ENCODE assay signal across 9 cellular contexts in genomic region chr3:112813723-112814171, GRCh38. TPM values are rescaled to one million over a fixed set of nuclear protein-coding genes. Genes with fewer than 3 reads are reported as not detected.
DNase-seq lines count a peak whose midpoint lies in the region; ATAC-seq and TF ChIP-seq lines count a peak whose summit lies in the region.
"Had no signal": no experiment of that assay in that cellular context is flagged by ENCODE, and none has a peak within 500 bp of the region (broad histone marks: within the 10 kb centered on the region; RNA-seq: fewer than 3 reads in every experiment).

No MANE protein-coding gene starts in this region.

- H3K4me1 ChIP-seq in CD4-positive, CD25-positive, alpha-beta regulatory T cell (ENCODE audit: control insufficient read depth, insufficient read depth, low read length, poor library complexity, severe bottlenecking), result no peaks in the 10 kb centered on the region
- peaks cover 27% of the 10 kb centered on the region for H3K4me1 ChIP-seq in IMR-90 (ENCODE audit: control insufficient read depth, insufficient read depth, low read length)
- H3K4me1 ChIP-seq in fibroblast of lung (ENCODE audit: control insufficient read depth, extremely low read depth, insufficient read depth, low read length), result peaks cover 22% of the 10 kb centered on the region
- H3K4me1 ChIP-seq in stomach smooth muscle (ENCODE audit: control insufficient read depth, insufficient read depth, low read length), result peaks cover 13% of the 10 kb centered on the region

- no peaks in the 10 kb centered on the region for H4K20me1 ChIP-seq in IMR-90 (ENCODE audit: insufficient read depth, low read length)
- H4K20me1 ChIP-seq in fibroblast of lung (ENCODE audit: control insufficient read depth, extremely low read depth, insufficient read depth, low read length), result no peaks in the 10 kb centered on the region

- peak overlapping the region; percentile 53; the same call in 1 of the 2 replicates for H3K56ac ChIP-seq in IMR-90 (ENCODE audit: extremely low read depth, insufficient read depth, low read length)

- H3K9me1 ChIP-seq in IMR-90 (ENCODE audit: insufficient read depth, low read length), result peaks cover 15% of the 10 kb centered on the region

- TF ChIP-seq CTCF in IMR-90 (conservative IDR thresholded peaks at IDR 0.05; ENCODE audit: low read depth, low read length) (no peak), fibroblast of lung (conservative IDR thresholded peaks at IDR 0.05 in 1 of 2, IDR thresholded peaks at IDR 0.05 in 1 of 2; ENCODE audit: low read depth in 1 of 2, low read length in 2 of 2) (no peak)

- H3K9me3 ChIP-seq in CD4-positive, CD25-positive, alpha-beta regulatory T cell (ENCODE audit: control insufficient read depth in 2 of 2, low read length in 2 of 2), result no peaks in the 10 kb centered on the region
- no peaks in the 10 kb centered on the region for H3K9me3 ChIP-seq in IMR-90 (ENCODE audit: control insufficient read depth, insufficient read depth, low read length)
- H3K9me3 ChIP-seq in fibroblast of lung (ENCODE audit: control insufficient read depth, insufficient read depth, low read depth, low read length), result no peaks in the 10 kb centered on the region
- no peaks in the 10 kb centered on the region for H3K9me3 ChIP-seq in stomach smooth muscle (ENCODE audit: control insufficient read depth in 2 of 2, low read length in 2 of 2)

- no peaks in the 10 kb centered on the region for H3K36me3 Mint-ChIP-seq in CD4-positive, CD25-positive, alpha-beta regulatory T cell
- no peaks in the 10 kb centered on the region for H3K36me3 Mint-ChIP-seq in activated naive CD4-positive, alpha-beta T cell treated with anti-CD3 and anti-CD28 coated beads, Interleukin-2, amount 50 U/mL, for 72 hours

- CTCF ChIA-PET in IMR-90 (lab: Yijun Ruan, JAX), result interaction anchor here (0.6 to 5.0 kb wide), 15 partner anchors 9 to 232 kb away, joined by 3 to 35 read pairs (median 4); partner anchors contain the start of genes CCDC80 and GTPBP8

- H3K36me3 ChIP-seq in CD4-positive, CD25-positive, alpha-beta regulatory T cell (ENCODE audit: control insufficient read depth, insufficient read depth, low read length), result no peaks in the 10 kb centered on the region
- no peaks in the 10 kb centered on the region for H3K36me3 ChIP-seq in IMR-90 (ENCODE audit: control insufficient read depth, insufficient read depth, low read length)
- H3K36me3 ChIP-seq in fibroblast of lung (ENCODE audit: control insufficient read depth, insufficient read depth, low read length), result no peaks in the 10 kb centered on the region
- no peaks in the 10 kb centered on the region for H3K36me3 ChIP-seq in stomach smooth muscle (ENCODE audit: control insufficient read depth in 2 of 2, insufficient read depth in 2 of 2, low read length in 2 of 2)

- DNase-seq in CD4-positive, CD25-positive, alpha-beta regulatory T cell, result no peak
- DNase-seq in IMR-90 (peak; percentile 62), fibroblast of lung (ENCODE audit: low read depth in 2 of 2) (peak in 1 of 2 donors; percentile 78), NCI-H345 (lab: John Stamatoyannopoulos, UW) (no peak)
- no peak for DNase-seq in stimulated activated CD4-positive, alpha-beta T cell treated with anti-CD3 and anti-CD28 coated beads, Interleukin-2, amount 100 ng/mL, for 48 hours
- DNase-seq in activated naive CD4-positive, alpha-beta T cell treated with anti-CD3 and anti-CD28 coated beads, Interleukin-2, amount 50 U/mL, for 72 hours (ENCODE audit: low spot score in 2 of 2), result no peak
- DNase-seq: naive thymus-derived CD8-positive, alpha-beta T cell had no signal

- peak; percentile 37 to 44 for ATAC-seq in CD4-positive, CD25-positive, alpha-beta regulatory T cell (ENCODE audit: low read depth in 2 of 2)
- peak; percentile 69 for ATAC-seq in GM21360 (IDR thresholded peaks at IDR 0.05; ENCODE audit: unreplicated experiment)
- no peak for ATAC-seq in IMR-90 (ENCODE audit: low read depth)
- ATAC-seq in activated naive CD4-positive, alpha-beta T cell treated with anti-CD3 and anti-CD28 coated beads, Interleukin-2, amount 50 U/mL, for 72 hours, result no peak

- in situ Hi-C loops in IMR-90 (cut with MboI; ENCODE audit: low sequenced_read_pairs), result loop anchor here (5.0 to 10.0 kb wide), 2 partner anchors 171 to 239 kb away; partner anchors contain the start of gene CCDC80

- no peaks in the 10 kb centered on the region for H3K27me3 ChIP-seq in CD4-positive, CD25-positive, alpha-beta regulatory T cell (ENCODE audit: control insufficient read depth, insufficient read depth, low read length)
- no peaks in the 10 kb centered on the region for H3K27me3 ChIP-seq in IMR-90 (ENCODE audit: control insufficient read depth, insufficient read depth, low read length)
- no peaks in the 10 kb centered on the region for H3K27me3 ChIP-seq in fibroblast of lung (ENCODE audit: control insufficient read depth, insufficient read depth, low read length)
- H3K27me3 ChIP-seq in stomach smooth muscle (ENCODE audit: control insufficient read depth in 1 of 2, insufficient read depth in 2 of 2, low read length in 2 of 2), result no peaks in the 10 kb centered on the region

- peak overlapping the region; percentile 67 for H2BK15ac ChIP-seq in IMR-90 (ENCODE audit: low read depth, low read length)

- H2AFZ ChIP-seq in IMR-90 (replicated peaks; ENCODE audit: low read length, poor library complexity), result peak overlapping the region; percentile 24
- H2AFZ ChIP-seq in fibroblast of lung (ENCODE audit: low read length), result no peak overlapping the region

- peak overlapping the region; percentile 76 for H2BK20ac ChIP-seq in IMR-90 (ENCODE audit: low read depth, low read length)

- POLR2A ChIA-PET in IMR-90 (lab: Charles Lee; ENCODE audit: unreplicated experiment), result interaction anchor here (1.0 kb wide), 1 partner anchor 172 kb away, joined by 4 read pairs; no protein-coding TSS in a partner anchor

- no peak overlapping the region for H3K4me3 ChIP-seq in CD4-positive, CD25-positive, alpha-beta regulatory T cell (ENCODE audit: low read depth, low read length)
- H3K4me3 ChIP-seq in IMR-90 (ENCODE audit: insufficient read depth, low read depth, low read length) (no peak overlapping the region), fibroblast of lung (replicated peaks in 1 of 4; ENCODE audit: control extremely low read depth in 1 of 4, insufficient read depth in 1 of 4, low read depth in 3 of 4, low read length in 4 of 4) (no peak overlapping the region), stomach smooth muscle (ENCODE audit: low read length in 2 of 2) (no peak overlapping the region)

- peak overlapping the region; percentile 89 for H3K18ac ChIP-seq in IMR-90 (ENCODE audit: low read depth, low read length)

- peak overlapping the region; percentile 95 for H4K91ac ChIP-seq in IMR-90 (ENCODE audit: insufficient read depth, low read depth, low read length)

- no peaks in the 10 kb centered on the region for H3K79me1 ChIP-seq in IMR-90 (ENCODE audit: low read depth in 1 of 2, low read length in 2 of 2)

- H3K27ac Mint-ChIP-seq in CD4-positive, CD25-positive, alpha-beta regulatory T cell, result no peak overlapping the region
- no peak overlapping the region for H3K27ac Mint-ChIP-seq in activated naive CD4-positive, alpha-beta T cell treated with anti-CD3 and anti-CD28 coated beads, Interleukin-2, amount 50 U/mL, for 72 hours

- peak overlapping the region; percentile 86 for H3K14ac ChIP-seq in IMR-90 (replicated peaks; ENCODE audit: low read depth, low read length)

- no peak for TF ChIP-seq RAD21 in IMR-90 (IDR thresholded peaks at IDR 0.05; ENCODE audit: low read length)

- H3K4ac ChIP-seq in IMR-90 (ENCODE audit: low read depth, low read length), result peak overlapping the region; percentile 78

- peak overlapping the region; percentile 86 for H2AK5ac ChIP-seq in IMR-90 (ENCODE audit: low read depth, low read length)

- no peak for TF ChIP-seq POLR2A in IMR-90 (IDR thresholded peaks at IDR 0.05; ENCODE audit: low read depth, low read length)

- peak overlapping the region; percentile 91 for H4K5ac ChIP-seq in IMR-90 (ENCODE audit: low read depth, low read length)

- no CpG with 5 or more reads among the region's 2 CpGs for WGBS in IMR-90 (ENCODE audit: extremely low coverage in 2 of 2, insufficient read length in 1 of 2), 2 experiments

- no peaks in the 10 kb centered on the region for H3K27me3 Mint-ChIP-seq in CD4-positive, CD25-positive, alpha-beta regulatory T cell

- intact Hi-C loops in IMR-90 (cut with micrococcal nuclease), result loop anchor here (1.0 to 5.0 kb wide), 3 partner anchors 79 to 179 kb away; partner anchors contain the start of gene GTPBP8

- dilution Hi-C loops in IMR-90 (cut with HindIII; ENCODE audit: low sequenced_read_pairs, unreplicated experiment), result no loop called here

- H3K27ac ChIP-seq in CD4-positive, CD25-positive, alpha-beta regulatory T cell (ENCODE audit: insufficient read depth, low read length, poor library complexity, severe bottlenecking), result no peak overlapping the region
- H3K27ac ChIP-seq in IMR-90 (ENCODE audit: insufficient read depth, low read length), result peak overlapping the region; percentile 84
- H3K27ac ChIP-seq in fibroblast of lung (ENCODE audit: insufficient read depth, low read length), result peak overlapping the region; percentile 32
- H3K27ac ChIP-seq in stomach smooth muscle (ENCODE audit: low read length), result peak overlapping the region; percentile 4

- H3K4me1 Mint-ChIP-seq in CD4-positive, CD25-positive, alpha-beta regulatory T cell, result peaks cover 0 to 9% (median 1%) of the 10 kb centered on the region in 4 donors

- peak overlapping the region; percentile 88 for H2BK120ac ChIP-seq in IMR-90 (ENCODE audit: low read depth, low read length)

- H4K8ac ChIP-seq in IMR-90 (ENCODE audit: low read depth in 2 of 2, low read length in 2 of 2), result peak overlapping the region; percentile 72 to 86

- no peak overlapping the region for H3K4me2 ChIP-seq in IMR-90 (ENCODE audit: low read depth, low read length)
- H3K4me2 ChIP-seq in fibroblast of lung (ENCODE audit: extremely low read depth, insufficient read depth, low read length), result no peak overlapping the region

- no TSS peak for BruUV-seq in IMR-90 (replicated peaks; lab: Mats Ljungman, UMichigan)

- H3K79me2 ChIP-seq in fibroblast of lung (ENCODE audit: control insufficient read depth, insufficient read depth, low read length), result no peaks in the 10 kb centered on the region

- H3K9ac ChIP-seq in IMR-90 (ENCODE audit: low read depth, low read length) (no peak overlapping the region; the same call in 1 of the 2 replicates), fibroblast of lung (ENCODE audit: insufficient read depth, low read length) (no peak overlapping the region), stomach smooth muscle (ENCODE audit: low read length in 2 of 2) (no peak overlapping the region)

- peaks cover 0 to 3% (median 0%) of the 10 kb centered on the region in 7 donors for H3K9me3 Mint-ChIP-seq in CD4-positive, CD25-positive, alpha-beta regulatory T cell
- H3K9me3 Mint-ChIP-seq in activated naive CD4-positive, alpha-beta T cell treated with anti-CD3 and anti-CD28 coated beads, Interleukin-2, amount 50 U/mL, for 72 hours, result no peaks in the 10 kb centered on the region

- peak overlapping the region; percentile 92 for H2BK5ac ChIP-seq in IMR-90 (ENCODE audit: low read depth, low read length, poor library complexity, severe bottlenecking)

- peak overlapping the region; percentile 19 for H3K23ac ChIP-seq in IMR-90 (ENCODE audit: low read depth, low read length)

- no peak overlapping the region for H2AK9ac ChIP-seq in IMR-90 (replicated peaks; ENCODE audit: low read depth, low read length, poor library complexity)

- H3K4me3 Mint-ChIP-seq in CD4-positive, CD25-positive, alpha-beta regulatory T cell, result no peak overlapping the region

RNA-seq across cellular contexts. Expression of gene CD200R1L, which starts 32.9 kb away (rescaled TPM):
- not detected for total RNA-seq in CD4-positive, CD25-positive, alpha-beta regulatory T cell
- polyA plus RNA-seq in CD4-positive, CD25-positive, alpha-beta regulatory T cell, result not detected
- not detected in 2 replicates for total RNA-seq in IMR-90 (2012; rRNA removed)
- not detected in 2 replicates for polyA plus RNA-seq in IMR-90 (2012; rRNA removed)
- polyA plus RNA-seq in IMR-90 (2012; cell fraction: cytosol; rRNA removed), result not detected in 2 replicates
- not detected in 2 replicates for polyA plus RNA-seq in IMR-90 (2012; cell fraction: nucleus; rRNA removed; ENCODE audit: low replicate concordance)
- not detected in 2 replicates for total RNA-seq in fibroblast of lung
- polyA plus RNA-seq in fibroblast of lung, result not detected in 2 replicates
- not detected in 2 replicates for polyA plus RNA-seq in fibroblast of lung (2012)
- polyA minus RNA-seq in fibroblast of lung (ENCODE audit: low replicate concordance), result not detected in 2 replicates
- total RNA-seq in activated naive CD4-positive, alpha-beta T cell treated with anti-CD3 and anti-CD28 coated beads, Interleukin-2, amount 50 U/mL, for 72 hours, result not detected
- total RNA-seq: naive thymus-derived CD8-positive, alpha-beta T cell had no signal
- polyA plus RNA-seq: naive thymus-derived CD8-positive, alpha-beta T cell had no signal

Comparison
In these comparisons a context has a peak if more than half of its experiments do, and no peak if none do; other contexts are left out.
1. ATAC-seq: peak in CD4-positive, CD25-positive, alpha-beta regulatory T cell (2 of 2) and GM21360 (single experiment); none in IMR-90 (single experiment) and activated naive CD4-positive, alpha-beta T cell treated with anti-CD3 and anti-CD28 coated beads, Interleukin-2, amount 50 U/mL, for 72 hours (0 of 2).